In genomic region chr17:45644637-45645036, GRCh38 we compare ENCODE assay signal across 6 cellular contexts.
DNase-seq lines count a peak whose midpoint lies in the region; ATAC-seq, FAIRE-seq and TF ChIP-seq lines count a peak whose summit lies in the region.
"Not testable (repeated sequence)": the region's sequence is repeated elsewhere in the genome, so short reads cannot be mapped to it uniquely, and the experiment has no call there.

No MANE protein-coding gene starts in this region.

- not testable (repeated sequence) for TF ChIP-seq POLR2A in A549 (IDR thresholded peaks at IDR 0.05; ENCODE audit: low read length); spleen (IDR thresholded peaks at IDR 0.05)

- CTCF ChIA-PET in A549 (lab: Yijun Ruan, JAX): interaction anchor here (0.9 to 1.6 kb wide), 7 partner anchors 8 to 208 kb away, joined by 3 to 10 read pairs (median 3); no protein-coding TSS in a partner anchor
- CTCF ChIA-PET in SK-N-SH (lab: Yijun Ruan, JAX): interaction anchor here (0.6 to 1.9 kb wide), 3 partner anchors 130 to 208 kb away, joined by 3 to 10 read pairs (median 3); no protein-coding TSS in a partner anchor

- H3K4me2 ChIP-seq in A549, SK-N-SH: not testable (repeated sequence)

- not testable (repeated sequence) for DNase-seq in A549 (ENCODE audit: low read depth in 1 of 2, low spot score in 1 of 2); SK-N-SH
- peak; percentile 34 for DNase-seq in DMS53 (lab: John Stamatoyannopoulos, UW)
- DNase-seq in LHCN-M2 (ENCODE audit: low read depth): peak; percentile 4
- DNase-seq in bronchial epithelial cell (ENCODE audit: low read depth): peak; percentile 36
- peak; percentile 10 for DNase-seq in spleen

- not testable (repeated sequence) for H3K27me3 ChIP-seq in SK-N-SH (ENCODE audit: insufficient read depth); bronchial epithelial cell (ENCODE audit: control insufficient read depth, insufficient read depth, low read length)
- H3K27me3 ChIP-seq in spleen (replicated peaks in 1 of 7): peaks cover 0 to 42% (median 6%) of the 10 kb centered on the region in 7 donors

- not testable (repeated sequence) for H3K9ac ChIP-seq in SK-N-SH

- not testable (repeated sequence) for H4K20me1 ChIP-seq in SK-N-SH (ENCODE audit: insufficient read depth)

- H3F3A ChIP-seq in SK-N-SH (replicated peaks; ENCODE audit: insufficient read depth): not testable (repeated sequence)

- POLR2A ChIA-PET in A549 (lab: Yijun Ruan, JAX): not testable (repeated sequence)
- POLR2A ChIA-PET in SK-N-SH (lab: Yijun Ruan, JAX): interaction anchor here (0.6 kb wide), 1 partner anchor 174 kb away, joined by 3 read pairs; no protein-coding TSS in a partner anchor

- ATAC-seq in A549: not testable (repeated sequence)

- H3K27ac ChIP-seq in A549; SK-N-SH (ENCODE audit: low read depth in 2 of 2, low read length in 1 of 2); spleen: not testable (repeated sequence)

- not testable (repeated sequence) for TF ChIP-seq CTCF in A549 (IDR thresholded peaks at IDR 0.05); SK-N-SH (IDR thresholded peaks at IDR 0.05); bronchial epithelial cell (IDR thresholded peaks at IDR 0.05; ENCODE audit: insufficient read depth, low read length, severe bottlenecking); spleen (IDR thresholded peaks at IDR 0.05 in 8 of 11, conservative IDR thresholded peaks at IDR 0.05 in 3 of 11)

- H3K36me3 ChIP-seq in SK-N-SH (replicated peaks in 1 of 2; ENCODE audit: control insufficient read depth in 1 of 2, insufficient read depth in 2 of 2, low read length in 1 of 2); bronchial epithelial cell (ENCODE audit: control insufficient read depth, insufficient read depth, low read length); spleen: not testable (repeated sequence)

- not testable (repeated sequence) for H3K9me3 ChIP-seq in A549, SK-N-SH, spleen

- H3K4me1 ChIP-seq in A549; SK-N-SH (ENCODE audit: control insufficient read depth in 1 of 2, insufficient read depth in 2 of 2, low read depth in 1 of 2, low read length in 1 of 2): not testable (repeated sequence)
- peaks cover 0 to 15% (median 5%) of the 10 kb centered on the region in 6 donors for H3K4me1 ChIP-seq in spleen

- 13% methylated on average over 1 of the region's 1 CpG for WGBS in A549 (ENCODE audit: missing lambda C conversion rate)
- 36% methylated on average over 1 of the region's 1 CpG for WGBS in SK-N-SH (ENCODE audit: low lambda C conversion rate)
- 66 to 89% (median 73%) methylated on average over 1 of the region's 1 CpG for WGBS in spleen, 5 donors

- not testable (repeated sequence) for TF ChIP-seq EP300 in A549 (IDR thresholded peaks at IDR 0.05); SK-N-SH (IDR thresholded peaks at IDR 0.05; ENCODE audit: borderline replicate concordance in 1 of 2, low read depth in 1 of 2, low read length in 1 of 2)

- intact Hi-C loops in spleen (cut with DNase I; ENCODE audit: low total_unique reads): loop anchor here (5.0 kb wide), 1 partner anchor 188 kb away; no protein-coding TSS in a partner anchor

- not testable (repeated sequence) for TF ChIP-seq RAD21 in A549 (conservative IDR thresholded peaks at IDR 0.05 in 1 of 2, IDR thresholded peaks at IDR 0.05 in 1 of 2); SK-N-SH (IDR thresholded peaks at IDR 0.05; ENCODE audit: low read length)

- not testable (repeated sequence) for H2AFZ ChIP-seq in SK-N-SH (ENCODE audit: low read depth)

- not testable (repeated sequence) for FAIRE-seq in A549 (lab: Jason Lieb, UNC); bronchial epithelial cell (lab: Jason Lieb, UNC)

- not testable (repeated sequence) for H3K79me2 ChIP-seq in SK-N-SH (ENCODE audit: insufficient read depth)

- H3K9me2 ChIP-seq in SK-N-SH: not testable (repeated sequence)

- H3K4me3 ChIP-seq in A549; SK-N-SH (ENCODE audit: low read depth in 2 of 2, low read length in 1 of 2); bronchial epithelial cell (ENCODE audit: low read depth, low read length); spleen: not testable (repeated sequence)

TF ChIP-seq in A549, 52 proteins besides CTCF, POLR2A, EP300 and RAD21:
- not testable (repeated sequence) for TF ChIP-seq FOSL2 (IDR thresholded peaks at IDR 0.05)
- peak; percentile 60; the same call in 1 of the 2 replicates for TF ChIP-seq FOSL2 (CRISPR knock-in tag; IDR thresholded peaks at IDR 0.05)

TF ChIP-seq in SK-N-SH, 30 proteins besides CTCF, POLR2A, EP300 and RAD21:
- 0 out of 2 replicates have a peak, but pooled peaks have one; percentile 5 for TF ChIP-seq FOSL2 (IDR thresholded peaks at IDR 0.05; ENCODE audit: borderline replicate concordance, low read depth)
